In the genomic region with DNA sequence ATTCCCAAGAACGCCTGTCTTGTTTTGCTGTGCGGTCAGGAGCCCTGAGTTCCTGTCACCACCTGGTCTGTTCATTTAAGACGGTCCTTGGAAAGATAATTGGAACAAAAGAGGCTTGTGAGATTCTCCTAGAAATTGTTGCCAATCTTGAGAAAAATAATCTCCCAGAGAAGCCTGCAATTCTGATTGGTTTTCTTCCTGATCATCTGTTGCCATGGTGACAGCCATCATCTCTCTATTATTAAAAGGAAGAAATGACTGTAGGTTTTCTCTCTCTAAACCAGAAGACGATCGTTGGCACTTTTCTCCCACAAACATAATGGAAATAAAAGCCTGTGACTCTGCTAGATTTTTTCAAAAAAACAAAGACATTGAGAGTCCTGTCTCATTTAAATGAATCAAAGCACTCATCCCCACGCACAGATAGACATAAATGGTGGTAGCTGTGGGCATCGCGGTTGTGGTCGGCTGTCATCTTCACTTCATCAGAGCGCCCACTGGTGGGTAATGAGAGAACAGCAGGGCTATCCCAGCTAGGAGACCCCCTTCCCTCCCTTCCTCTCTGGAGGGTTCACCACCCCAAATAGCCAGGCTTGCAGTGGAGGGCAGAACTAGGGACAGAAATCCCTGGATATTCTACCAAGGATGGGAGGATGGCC, we compare ENCODE assay signal across 9 cellular contexts.
DNase-seq lines count a peak whose midpoint lies in the region; ATAC-seq and TF ChIP-seq lines count a peak whose summit lies in the region.
"Had no signal": no experiment of that assay in that cellular context is flagged by ENCODE, and none has a peak within 500 bp of the region (broad histone marks: within the 10 kb centered on the region; RNA-seq: fewer than 3 reads in every experiment).

No MANE protein-coding gene starts in this region.

- TF ChIP-seq CTCF in VCaP (conservative IDR thresholded peaks at IDR 0.05) (peak; percentile 45), foreskin fibroblast (IDR thresholded peaks at IDR 0.05; ENCODE audit: low read depth, low read length) (peak; percentile 32)

- H3K9me3 Mint-ChIP-seq in T-helper 2 cell treated with Interferon-gamma antibody and Interleukin-4, amounts not matched to agents 5 μg/mL and 100 μg/mL, for 36 hours: no peaks in the 10 kb centered on the region

- no peak overlapping the region for H3K4me3 Mint-ChIP-seq in T-helper 2 cell treated with Interferon-gamma antibody and Interleukin-4, amounts not matched to agents 5 μg/mL and 100 μg/mL, for 36 hours

- DNase-seq in T-helper 2 cell: peak in 3 of 5 experiments; percentile 29 to 50 (median 37)
- no peak for DNase-seq in T-helper 2 cell treated with Interferon-gamma antibody and Interleukin-4, amounts not matched to agents 5 μg/mL and 100 μg/mL, for 36 hours (ENCODE audit: low spot score)
- no peak for DNase-seq in foreskin fibroblast
- peak; percentile 57 for DNase-seq in stimulated activated naive CD4-positive, alpha-beta T cell treated with Interleukin-2 at 50 U/mL for 16 hours (lab: John Stamatoyannopoulos, UW)
- no peak for DNase-seq in NCI-H187 (lab: John Stamatoyannopoulos, UW)
- DNase-seq: NCI-H146 had no signal

- H3K27ac ChIP-seq in VCaP: no peak overlapping the region

- no peaks in the 10 kb centered on the region for H3K36me3 Mint-ChIP-seq in T-helper 2 cell treated with Interferon-gamma antibody and Interleukin-4, amounts not matched to agents 5 μg/mL and 100 μg/mL, for 36 hours (ENCODE audit: low read depth)

- peaks cover 6% of the 10 kb centered on the region for H3K27me3 Mint-ChIP-seq in T-helper 2 cell treated with Interferon-gamma antibody and Interleukin-4, amounts not matched to agents 5 μg/mL and 100 μg/mL, for 36 hours (ENCODE audit: low read depth)

- no peak overlapping the region for H3K4me3 ChIP-seq in foreskin fibroblast (ENCODE audit: low read depth in 1 of 2, low read length in 2 of 2)

- H3K4me1 Mint-ChIP-seq in T-helper 2 cell treated with Interferon-gamma antibody and Interleukin-4, amounts not matched to agents 5 μg/mL and 100 μg/mL, for 36 hours (ENCODE audit: low read depth): peaks cover 14% of the 10 kb centered on the region

- no peak for ATAC-seq in GM18861 (IDR thresholded peaks at IDR 0.05; ENCODE audit: unreplicated experiment)
- no peak for ATAC-seq in GM21381 (IDR thresholded peaks at IDR 0.05; ENCODE audit: unreplicated experiment)

- H3K27ac Mint-ChIP-seq in T-helper 2 cell treated with Interferon-gamma antibody and Interleukin-4, amounts not matched to agents 5 μg/mL and 100 μg/mL, for 36 hours: no peak overlapping the region

Comparison
In these comparisons a context has a peak if more than half of its experiments do, and no peak if none do; other contexts are left out.
1. DNase-seq: peak in T-helper 2 cell (3 of 5) and stimulated activated naive CD4-positive, alpha-beta T cell treated with Interleukin-2 at 50 U/mL for 16 hours (single experiment); none in T-helper 2 cell treated with Interferon-gamma antibody and Interleukin-4, amounts not matched to agents 5 μg/mL and 100 μg/mL, for 36 hours (single experiment), foreskin fibroblast (0 of 2) and NCI-H187 (0 of 2).